12 cellular contexts compared by ENCODE assay signal in the genomic region with DNA sequence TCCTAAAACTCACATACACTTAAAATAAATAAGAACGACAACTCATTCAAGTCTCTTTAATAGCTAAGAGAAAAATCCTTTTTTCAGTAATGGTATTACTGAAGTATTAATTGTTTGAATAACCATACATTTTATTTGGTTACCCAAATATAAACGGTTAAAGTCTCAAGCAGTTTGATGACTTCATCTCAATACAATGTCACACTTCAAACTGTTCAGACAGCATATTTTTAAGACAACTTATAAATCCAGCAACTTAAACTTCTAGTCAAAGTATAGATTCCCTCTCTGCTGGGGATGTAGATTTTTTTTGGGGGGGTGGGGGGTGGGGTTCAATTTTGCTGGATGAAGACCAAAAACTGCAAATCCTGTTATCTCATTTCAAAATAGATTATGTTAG. TPM values are rescaled to one million over a fixed set of nuclear protein-coding genes. Genes with fewer than 3 reads are reported as not detected.
DNase-seq lines count a peak whose midpoint lies in the region; ATAC-seq, FAIRE-seq and TF ChIP-seq lines count a peak whose summit lies in the region.
"Had no signal": no experiment of that assay in that cellular context is flagged by ENCODE, and none has a peak within 500 bp of the region (broad histone marks: within the 10 kb centered on the region; RNA-seq: fewer than 3 reads in every experiment).

No MANE protein-coding gene starts in this region.

- no peaks in the 10 kb centered on the region for H3K36me3 Mint-ChIP-seq in activated CD4-positive, alpha-beta memory T cell treated with anti-CD3 and anti-CD28 coated beads, Interleukin-2, amount 10 ng/mL, durations not matched to agents 7 days and 5 days (ENCODE audit: low read depth)
- no peaks in the 10 kb centered on the region for H3K36me3 Mint-ChIP-seq in CD8-positive, alpha-beta T cell

- POLR2A ChIA-PET in RWPE1 (lab: Yijun Ruan, JAX; ENCODE audit: low non-redundant PET) (no interaction called here), endothelial cell of umbilical vein (lab: Charles Lee) (no interaction called here)
- POLR2A ChIA-PET in activated CD4-positive, alpha-beta memory T cell treated with anti-CD3 and anti-CD28 coated beads, Interleukin-2, amount 10 ng/mL, durations not matched to agents 7 days and 5 days (lab: Charles Lee), result interaction anchor here (0.7 kb wide), 1 partner anchor 381 kb away, joined by 3 read pairs; no protein-coding TSS in a partner anchor
- POLR2A ChIA-PET in CD8-positive, alpha-beta T cell (lab: Charles Lee), result interaction anchor here (0.6 kb wide), 1 partner anchor 349 kb away, joined by 7 read pairs; no protein-coding TSS in a partner anchor

- H3K36me3 ChIP-seq in endothelial cell of umbilical vein (ENCODE audit: control insufficient read depth in 2 of 2, extremely low read depth in 1 of 2, insufficient read depth in 2 of 2, low read length in 2 of 2), result no peaks in the 10 kb centered on the region
- H3K36me3 ChIP-seq in CD8-positive, alpha-beta T cell (ENCODE audit: insufficient read depth, low read length), result no peaks in the 10 kb centered on the region
- no peaks in the 10 kb centered on the region for H3K36me3 ChIP-seq in gastrocnemius medialis

- peaks cover 6% of the 10 kb centered on the region for H4K20me1 ChIP-seq in endothelial cell of umbilical vein (replicated peaks; ENCODE audit: control insufficient read depth, extremely low read depth, insufficient read depth, low read length)

- peak; percentile 13 for FAIRE-seq in G401.6 (lab: Jason Lieb, UNC)
- FAIRE-seq in endothelial cell of umbilical vein (lab: Jason Lieb, UNC), result peak; percentile 71

- no peak for ATAC-seq in HG03175 (IDR thresholded peaks at IDR 0.05; ENCODE audit: unreplicated experiment)
- ATAC-seq in CD8-positive, alpha-beta T cell, result no peak
- no peak for ATAC-seq in gastrocnemius medialis

- no peak overlapping the region for H3K27ac Mint-ChIP-seq in activated CD4-positive, alpha-beta memory T cell treated with anti-CD3 and anti-CD28 coated beads, Interleukin-2, amount 10 ng/mL, durations not matched to agents 7 days and 5 days
- H3K27ac Mint-ChIP-seq in CD8-positive, alpha-beta T cell, result no peak overlapping the region

- TF ChIP-seq CTCF in RWPE1 (conservative IDR thresholded peaks at IDR 0.05; ENCODE audit: low read depth) (no peak), endothelial cell of umbilical vein (IDR thresholded peaks at IDR 0.05; ENCODE audit: extremely low read depth in 1 of 2, insufficient read depth in 1 of 2, low read depth in 1 of 2, low read length in 2 of 2) (no peak), gastrocnemius medialis (IDR thresholded peaks at IDR 0.05 in 4 of 5, conservative IDR thresholded peaks at IDR 0.05 in 1 of 5) (no peak)
- TF ChIP-seq CTCF in CD8-positive, alpha-beta T cell (IDR thresholded peaks at IDR 0.05), result no peak

- CTCF ChIA-PET in RWPE1 (lab: Yijun Ruan, JAX) (no interaction called here), endothelial cell of umbilical vein (lab: Charles Lee) (interaction anchor here (0.7 to 2.0 kb wide), 6 partner anchors 17 to 92 kb away, joined by 3 to 6 read pairs (median 4); no protein-coding TSS in a partner anchor)
- CTCF ChIA-PET in activated CD4-positive, alpha-beta memory T cell treated with anti-CD3 and anti-CD28 coated beads, Interleukin-2, amount 10 ng/mL, durations not matched to agents 7 days and 5 days (lab: Charles Lee), result interaction anchor here (0.6 kb wide), 1 partner anchor 236 kb away, joined by 5 read pairs; no protein-coding TSS in a partner anchor
- CTCF ChIA-PET in CD8-positive, alpha-beta T cell (lab: Charles Lee), result no interaction called here

- H3K27ac ChIP-seq in RWPE1 (no peak overlapping the region), endothelial cell of umbilical vein (ENCODE audit: insufficient read depth, low read depth, low read length) (peak overlapping the region; percentile 40), gastrocnemius medialis (no peak overlapping the region)
- H3K27ac ChIP-seq in CD8-positive, alpha-beta T cell (ENCODE audit: low read depth, low read length), result no peak overlapping the region

- H3K4me1 Mint-ChIP-seq in activated CD4-positive, alpha-beta memory T cell treated with anti-CD3 and anti-CD28 coated beads, Interleukin-2, amount 10 ng/mL, durations not matched to agents 7 days and 5 days, result peaks cover 15% of the 10 kb centered on the region
- peaks cover 56% of the 10 kb centered on the region for H3K4me1 Mint-ChIP-seq in CD8-positive, alpha-beta T cell (ENCODE audit: low read depth)

- H3K9ac ChIP-seq in endothelial cell of umbilical vein (replicated peaks; ENCODE audit: extremely low read depth, insufficient read depth, low read length), result no peak overlapping the region

- peaks cover 22% of the 10 kb centered on the region for H3K4me1 ChIP-seq in endothelial cell of umbilical vein (ENCODE audit: control insufficient read depth, extremely low read depth, insufficient read depth, low read length)
- H3K4me1 ChIP-seq in CD8-positive, alpha-beta T cell (ENCODE audit: insufficient read depth, low read length), result peaks cover 10% of the 10 kb centered on the region
- peaks cover 10 to 20% of the 10 kb centered on the region in 2 donors for H3K4me1 ChIP-seq in gastrocnemius medialis

- H3K79me2 ChIP-seq in endothelial cell of umbilical vein (ENCODE audit: control insufficient read depth, insufficient read depth, low read length), result peaks cover 58% of the 10 kb centered on the region

- H3K4me2 ChIP-seq in endothelial cell of umbilical vein (ENCODE audit: insufficient read depth, low read length), result peak overlapping the region; percentile 57

- H3K9me1 ChIP-seq in endothelial cell of umbilical vein (replicated peaks; ENCODE audit: control insufficient read depth, extremely low read depth, insufficient read depth, low read length), result no peaks in the 10 kb centered on the region

- no peak overlapping the region for H2AFZ ChIP-seq in endothelial cell of umbilical vein (ENCODE audit: low read depth, low read length)

- H3K9me3 Mint-ChIP-seq in activated CD4-positive, alpha-beta memory T cell treated with anti-CD3 and anti-CD28 coated beads, Interleukin-2, amount 10 ng/mL, durations not matched to agents 7 days and 5 days, result no peaks in the 10 kb centered on the region
- H3K9me3 Mint-ChIP-seq in CD8-positive, alpha-beta T cell, result no peaks in the 10 kb centered on the region

- dilution Hi-C loops in endothelial cell of umbilical vein (cut with MboI; ENCODE audit: extremely low pct_ligation_motif_present, low sequenced_read_pairs), result no loop called here

- H3K4me3 ChIP-seq in endothelial cell of umbilical vein (replicated peaks in 1 of 3; ENCODE audit: insufficient read depth in 1 of 3, low read depth in 1 of 3, low read length in 3 of 3) (no peak overlapping the region), gastrocnemius medialis (no peak overlapping the region)
- H3K4me3 ChIP-seq in CD8-positive, alpha-beta T cell (ENCODE audit: low read depth, low read length), result no peak overlapping the region

- BruUV-seq in endothelial cell of umbilical vein (replicated peaks; lab: Mats Ljungman, UMichigan), result no TSS peak

- H3K27me3 ChIP-seq in endothelial cell of umbilical vein (ENCODE audit: control insufficient read depth in 2 of 2, insufficient read depth in 2 of 2, low read length in 2 of 2) (no peaks in the 10 kb centered on the region), gastrocnemius medialis (no peaks in the 10 kb centered on the region)
- no peaks in the 10 kb centered on the region for H3K27me3 ChIP-seq in CD8-positive, alpha-beta T cell (ENCODE audit: insufficient read depth, low read length)
- H3K27me3 ChIP-seq: dorsolateral prefrontal cortex had no signal

- in situ Hi-C loops in gastrocnemius medialis (cut with MboI; ENCODE audit: low sequenced_read_pairs in 4 of 4), result no loop called here

- intact Hi-C loops in endothelial cell of umbilical vein (cut with micrococcal nuclease) (loop anchor here (1.0 kb wide), 1 partner anchor 18 kb away; no protein-coding TSS in a partner anchor), gastrocnemius medialis (cut with DNase I; ENCODE audit: low total_unique reads) (no loop called here)
- intact Hi-C loops in CD8-positive, alpha-beta T cell (cut with DNase I, micrococcal nuclease), result no loop called here

- DNase-seq in RWPE1 (ENCODE audit: low spot score) (peak; percentile 25), endothelial cell of umbilical vein (ENCODE audit: low read depth, low spot score) (peak; percentile 51), renal cortical epithelial cell (ENCODE audit: low read depth) (peak; percentile 58), gastrocnemius medialis (no peak)
- no peak for DNase-seq in activated CD4-positive, alpha-beta memory T cell treated with anti-CD3 and anti-CD28 coated beads, Interleukin-2, amount 10 ng/mL, durations not matched to agents 7 days and 5 days
- DNase-seq in CD8-positive, alpha-beta T cell, result no peak
- DNase-seq: activated CD4-positive, alpha-beta T cell treated with anti-CD3 and anti-CD28 coated beads for 36 hours; activated gamma-delta T cell; dorsolateral prefrontal cortex; NCI-H526 treated with DMSO at 0.1 percent for 48 hours had no signal

- H3K4me3 Mint-ChIP-seq in activated CD4-positive, alpha-beta memory T cell treated with anti-CD3 and anti-CD28 coated beads, Interleukin-2, amount 10 ng/mL, durations not matched to agents 7 days and 5 days, result no peak overlapping the region
- no peak overlapping the region for H3K4me3 Mint-ChIP-seq in CD8-positive, alpha-beta T cell
- H3K4me3 Mint-ChIP-seq: activated CD4-positive, alpha-beta T cell treated with anti-CD3 and anti-CD28 coated beads for 36 hours had no signal

- no peaks in the 10 kb centered on the region for H3K27me3 Mint-ChIP-seq in activated CD4-positive, alpha-beta memory T cell treated with anti-CD3 and anti-CD28 coated beads, Interleukin-2, amount 10 ng/mL, durations not matched to agents 7 days and 5 days
- H3K27me3 Mint-ChIP-seq in CD8-positive, alpha-beta T cell (ENCODE audit: low read depth), result no peaks in the 10 kb centered on the region
- H3K27me3 Mint-ChIP-seq: activated CD4-positive, alpha-beta T cell treated with anti-CD3 and anti-CD28 coated beads for 36 hours had no signal

- TF ChIP-seq POLR2A in endothelial cell of umbilical vein (IDR thresholded peaks at IDR 0.05; ENCODE audit: low read depth, low read length) (no peak), gastrocnemius medialis (IDR thresholded peaks at IDR 0.05) (no peak)

- H3K9me3 ChIP-seq in endothelial cell of umbilical vein (replicated peaks; ENCODE audit: control insufficient read depth, insufficient read depth, low read length), result no peaks in the 10 kb centered on the region
- H3K9me3 ChIP-seq in CD8-positive, alpha-beta T cell (ENCODE audit: low read length), result no peaks in the 10 kb centered on the region
- H3K9me3 ChIP-seq in gastrocnemius medialis, result no peaks in the 10 kb centered on the region

RNA-seq across cellular contexts. Expression of gene GNA12, which starts 42.0 kb away (rescaled TPM):
- total RNA-seq in endothelial cell of umbilical vein (56.0 and 63.0 TPM in 2 replicates), renal cortical epithelial cell (11.5 and 37.7 TPM in 2 replicates), gastrocnemius medialis (1 to 10 TPM; 7.6 to 8.4 (median 8.1) TPM)
- 75.1 and 95.5 TPM in 2 replicates for polyA plus RNA-seq in endothelial cell of umbilical vein
- polyA plus RNA-seq in endothelial cell of umbilical vein (2011; cell fraction: cytosol; rRNA removed), result 71.0 and 81.6 TPM in 2 replicates
- 43.9 and 56.3 TPM in 2 replicates for polyA plus RNA-seq in endothelial cell of umbilical vein (2011; cell fraction: nucleus; rRNA removed)
- polyA plus RNA-seq in endothelial cell of umbilical vein (2012), result 56.8 and 58.8 TPM in 2 replicates
- 106 TPM in 2 replicates for polyA minus RNA-seq in endothelial cell of umbilical vein
- 18.8 TPM for polyA minus RNA-seq in endothelial cell of umbilical vein (2011; cell fraction: cytosol; rRNA and poly(A)+ RNA removed)
- 35.5 and 39.8 TPM in 2 replicates for polyA minus RNA-seq in endothelial cell of umbilical vein (2011; cell fraction: nucleus; rRNA and poly(A)+ RNA removed)
- 10 to 100 TPM; 16.3 to 17.4 TPM for total RNA-seq in activated CD4-positive, alpha-beta memory T cell treated with anti-CD3 and anti-CD28 coated beads, Interleukin-2, amount 10 ng/mL, durations not matched to agents 7 days and 5 days
- total RNA-seq in CD8-positive, alpha-beta T cell, result 10 to 100 TPM; 17.0 to 17.7 TPM

Comparison
In these comparisons a context has a peak if more than half of its experiments do, and no peak if none do; other contexts are left out.
1. DNase-seq: peak in RWPE1 (single experiment), endothelial cell of umbilical vein (single experiment) and renal cortical epithelial cell (single experiment); none in activated CD4-positive, alpha-beta memory T cell treated with anti-CD3 and anti-CD28 coated beads, Interleukin-2, amount 10 ng/mL, durations not matched to agents 7 days and 5 days (single experiment), CD8-positive, alpha-beta T cell (0 of 7) and gastrocnemius medialis (0 of 2).
2. CTCF ChIA-PET loops: an anchor here in endothelial cell of umbilical vein (0.7 to 2.0 kb wide) and activated CD4-positive, alpha-beta memory T cell treated with anti-CD3 and anti-CD28 coated beads, Interleukin-2, amount 10 ng/mL, durations not matched to agents 7 days and 5 days (0.6 kb wide); none called in RWPE1 and CD8-positive, alpha-beta T cell.
3. POLR2A ChIA-PET loops: an anchor here in activated CD4-positive, alpha-beta memory T cell treated with anti-CD3 and anti-CD28 coated beads, Interleukin-2, amount 10 ng/mL, durations not matched to agents 7 days and 5 days (0.7 kb wide) and CD8-positive, alpha-beta T cell (0.6 kb wide); none called in RWPE1 and endothelial cell of umbilical vein.